8 cellular contexts compared by ENCODE assay signal in the genomic region with DNA sequence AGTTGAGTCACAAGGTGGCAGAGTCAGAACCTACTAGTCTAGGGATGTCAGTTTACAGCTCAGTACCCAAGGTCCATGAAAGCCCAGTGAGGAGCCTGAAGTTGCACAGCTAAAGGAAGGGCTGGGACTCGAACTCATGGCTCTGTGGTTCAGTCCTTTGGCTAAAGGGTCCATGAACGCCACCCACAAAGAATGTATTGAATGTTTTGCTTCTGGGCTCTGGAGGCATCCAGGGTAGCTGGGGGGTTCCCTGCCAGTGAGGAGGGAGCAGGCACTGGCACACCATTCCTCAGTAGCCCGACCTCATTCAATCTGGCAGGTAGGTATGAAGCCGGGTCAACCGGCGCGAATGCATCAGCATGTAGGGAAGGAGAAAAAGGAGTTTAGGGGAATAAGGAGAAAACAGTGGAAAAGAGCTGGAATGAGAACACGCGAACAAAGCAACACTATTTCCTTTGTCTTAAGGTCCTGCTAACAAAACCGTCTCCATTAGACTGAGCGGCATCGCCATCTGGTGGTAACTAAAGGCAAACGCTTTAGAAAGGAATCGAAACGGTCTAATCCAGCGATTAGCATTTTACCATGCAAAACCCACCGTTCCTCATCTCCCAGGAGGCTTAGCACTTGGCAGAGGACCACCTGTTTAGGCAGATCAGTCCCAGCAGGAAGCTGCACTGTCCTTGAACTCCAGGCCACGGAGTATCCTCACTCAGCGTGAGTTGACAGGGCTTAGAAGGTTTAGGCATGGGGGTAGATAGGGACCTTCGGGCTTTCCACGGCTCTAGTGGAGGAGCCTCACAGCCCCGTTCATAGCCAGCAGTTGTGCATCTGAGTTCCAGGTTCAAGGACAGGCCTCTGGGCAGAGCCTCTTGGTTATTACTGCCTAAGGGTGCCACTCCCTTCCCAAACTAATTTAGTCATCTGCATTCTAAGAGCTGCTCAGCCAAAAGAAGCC.
DNase-seq lines count a peak whose midpoint lies in the region; ATAC-seq, FAIRE-seq and TF ChIP-seq lines count a peak whose summit lies in the region.

No MANE protein-coding gene starts in this region.

- no peak for ATAC-seq in HG03520 (IDR thresholded peaks at IDR 0.05; ENCODE audit: unreplicated experiment)

- no peaks in the 10 kb centered on the region for H3K9me3 ChIP-seq in neutrophil
- no peaks in the 10 kb centered on the region for H3K9me3 ChIP-seq in testis

- no peak overlapping the region for H3K4me3 ChIP-seq in neutrophil (ENCODE audit: low read depth in 1 of 2, low read length in 1 of 2)
- H3K4me3 ChIP-seq in testis = no peak overlapping the region

- peak; percentile 80 for TF ChIP-seq CTCF in LNCAP (IDR thresholded peaks at IDR 0.05)
- TF ChIP-seq CTCF in neutrophil (IDR thresholded peaks at IDR 0.05) = peak; percentile 70
- peak; percentile 76 to 89 (median 83) for TF ChIP-seq CTCF in testis (IDR thresholded peaks at IDR 0.05)

- H3K36me3 ChIP-seq in neutrophil = peaks cover 38% of the 10 kb centered on the region
- H3K36me3 ChIP-seq in testis (ENCODE audit: low read depth, missing control alignments) = no peaks in the 10 kb centered on the region

- H3K27me3 ChIP-seq in neutrophil (peaks cover under 1% of the 10 kb centered on the region), testis (no peaks in the 10 kb centered on the region)

- peaks cover 21 to 27% of the 10 kb centered on the region in 2 experiments for H3K4me1 ChIP-seq in neutrophil (ENCODE audit: control insufficient read depth in 1 of 2, insufficient read depth in 1 of 2, low read depth in 1 of 2, low read length in 1 of 2)
- H3K4me1 ChIP-seq in testis = peaks cover 38% of the 10 kb centered on the region

- FAIRE-seq in frontal cortex (lab: Jason Lieb, UNC) = no peak

- no peak overlapping the region for H3K27ac ChIP-seq in neutrophil
- H3K27ac ChIP-seq in testis = peak overlapping the region; percentile 40 to 81

- WGBS in testis, 2 donors = 27 to 29% methylated on average over 22 of the region's 22 CpGs

- intact Hi-C loops in testis (cut with DNase I; ENCODE audit: low total_unique reads) = loop anchor here (10.0 kb wide), 3 partner anchors 125 to 175 kb away; a partner anchor contains a TSS

- peak; percentile 70 for DNase-seq in DMS153 (lab: John Stamatoyannopoulos, UW)
- DNase-seq in RPMI8226 = peak; percentile 83
- peak; percentile 57 for DNase-seq in activated naive CD4-positive, alpha-beta T cell treated with Interleukin-2 at 50 U/mL for 16 hours
- DNase-seq in frontal cortex (ENCODE audit: low spot score in 2 of 2) = peak; percentile 47 to 49
- peak; percentile 87 for DNase-seq in testis

- no peak for TF ChIP-seq POLR2A in testis (IDR thresholded peaks at IDR 0.05)
